2 cellular contexts compared by ENCODE assay signal in the genomic region with DNA sequence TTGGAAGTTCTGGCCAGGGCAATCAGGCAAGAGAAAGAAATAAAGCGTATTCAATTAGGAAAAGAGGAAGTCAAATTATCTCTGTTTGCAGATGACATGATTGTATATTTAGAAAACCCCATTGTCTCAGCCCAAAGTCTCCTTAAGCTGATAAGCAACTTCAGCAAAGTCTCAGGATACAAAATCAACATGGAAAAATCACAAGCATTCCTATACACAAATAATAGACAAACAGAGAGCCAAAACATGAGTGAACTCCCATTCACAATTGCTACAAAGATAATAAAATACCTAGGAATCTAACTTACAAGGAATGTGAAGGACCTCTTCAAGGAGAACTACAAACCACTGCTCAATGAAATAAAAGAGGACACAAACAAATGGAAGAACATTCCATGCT. TPM values are rescaled to one million over a fixed set of nuclear protein-coding genes. Genes with fewer than 3 reads are reported as not detected.
"Had no signal": no experiment of that assay in that cellular context is flagged by ENCODE, and none has a peak within 500 bp of the region (broad histone marks: within the 10 kb centered on the region; RNA-seq: fewer than 3 reads in every experiment).

No MANE protein-coding gene starts in this region.

RNA-seq across cellular contexts. Expression of gene TMEM244, which starts 21.6 kb away (rescaled TPM):
- total RNA-seq: G401, GM12878 had no signal
